Comparison of ENCODE assay signal across 23 cellular contexts in the genomic region with DNA sequence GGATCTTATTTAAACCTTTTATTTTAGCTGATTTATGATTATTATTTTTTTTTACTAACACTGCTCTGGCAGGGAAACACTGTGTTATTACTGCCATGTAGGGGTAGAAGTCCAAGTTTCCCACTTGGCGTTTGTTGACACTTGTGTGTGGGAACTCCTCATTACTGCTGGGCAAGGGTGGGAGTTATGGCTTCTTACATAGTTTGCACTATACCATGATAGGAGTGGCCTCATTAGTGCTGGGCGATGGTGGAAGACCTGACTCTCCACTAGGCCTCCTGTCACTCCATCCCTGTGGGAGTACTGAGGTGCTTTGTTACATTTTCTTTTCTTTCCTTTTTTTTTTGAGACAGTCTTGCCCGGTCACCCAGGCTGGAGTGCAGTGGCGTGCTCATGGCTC.
A peak's percentile ranks its signal among the peaks of the same experiment; 100 is the strongest.
DNase-seq lines count a peak whose midpoint lies in the region; ATAC-seq, FAIRE-seq and TF ChIP-seq lines count a peak whose summit lies in the region.
"Had no signal": no experiment of that assay in that cellular context is flagged by ENCODE, and none has a peak within 500 bp of the region (broad histone marks: within the 10 kb centered on the region; RNA-seq: fewer than 3 reads in every experiment).

No MANE protein-coding gene starts in this region.

- H3K79me2 ChIP-seq in DND-41 (ENCODE audit: insufficient read depth, low read length) (no peaks in the 10 kb centered on the region), hepatocyte (no peaks in the 10 kb centered on the region)

- no peak for TF ChIP-seq POLR2A in ovary (IDR thresholded peaks at IDR 0.05)

- H3K9me3 ChIP-seq in DND-41 (ENCODE audit: insufficient read depth, low read length, severe bottlenecking): no peaks in the 10 kb centered on the region
- no peaks in the 10 kb centered on the region for H3K9me3 ChIP-seq in hepatocyte (ENCODE audit: low read depth)
- no peaks in the 10 kb centered on the region for H3K9me3 ChIP-seq in mucosa of descending colon
- H3K9me3 ChIP-seq in small intestine (ENCODE audit: control insufficient read depth, low read depth): no peaks in the 10 kb centered on the region
- H3K9me3 ChIP-seq in ovary: no peaks in the 10 kb centered on the region
- H3K9me3 ChIP-seq: A549; BE2C; BLaER1 treated with 17β-estradiol and CSF1 and Interleukin-3, amounts not matched to agents 10 nM and 100 nM had no signal

- TF ChIP-seq EP300 in ovary (IDR thresholded peaks at IDR 0.05): no peak

- TF ChIP-seq CTCF in DND-41 (IDR thresholded peaks at IDR 0.05; ENCODE audit: borderline replicate concordance, extremely low read depth, low read length, poor library complexity, severe bottlenecking): no peak
- no peak for TF ChIP-seq CTCF in hepatocyte (IDR thresholded peaks at IDR 0.05; ENCODE audit: poor library complexity)
- no peak for TF ChIP-seq CTCF in mucosa of descending colon (IDR thresholded peaks at IDR 0.05)
- TF ChIP-seq CTCF in coronary artery (IDR thresholded peaks at IDR 0.05): no peak
- TF ChIP-seq CTCF in ovary (IDR thresholded peaks at IDR 0.05): no peak

- H3K4me2 ChIP-seq in DND-41 (ENCODE audit: insufficient read depth, low read length): no peak overlapping the region
- H3K4me2 ChIP-seq in hepatocyte: no peak overlapping the region
- H3K4me2 ChIP-seq: A549; BLaER1 treated with 17β-estradiol and CSF1 and Interleukin-3, amounts not matched to agents 10 nM and 100 nM had no signal

- intact Hi-C loops in mucosa of descending colon (cut with DNase I, micrococcal nuclease): no loop called here
- intact Hi-C loops in ovary (cut with DNase I): no loop called here

- no peaks in the 10 kb centered on the region for H3K36me3 ChIP-seq in DND-41 (ENCODE audit: insufficient read depth, low read length)
- no peaks in the 10 kb centered on the region for H3K36me3 ChIP-seq in hepatocyte (replicated peaks; ENCODE audit: insufficient read depth, low read depth)
- no peaks in the 10 kb centered on the region for H3K36me3 ChIP-seq in mucosa of descending colon (ENCODE audit: low read depth)
- no peaks in the 10 kb centered on the region for H3K36me3 ChIP-seq in small intestine (ENCODE audit: control insufficient read depth in 2 of 2, insufficient read depth in 2 of 2, low read length in 2 of 2)
- H3K36me3 ChIP-seq in ovary: no peaks in the 10 kb centered on the region
- H3K36me3 ChIP-seq: BE2C; BLaER1 treated with 17β-estradiol and CSF1 and Interleukin-3, amounts not matched to agents 10 nM and 100 nM had no signal

- H3K27ac ChIP-seq in DND-41 (ENCODE audit: low read length) (no peak overlapping the region), hepatocyte (peak overlapping the region; percentile 35), small intestine (ENCODE audit: low read depth in 1 of 2, low read length in 1 of 2) (no peak overlapping the region), coronary artery (no peak overlapping the region), ovary (no peak overlapping the region)
- H3K27ac ChIP-seq: A549; BLaER1 treated with 17β-estradiol and CSF1 and Interleukin-3, amounts not matched to agents 10 nM and 100 nM had no signal

- 89% methylated on average over 4 of the region's 4 CpGs for WGBS in hepatocyte (ENCODE audit: low lambda C conversion rate, missing lambda C conversion rate)
- WGBS in small intestine, 3 donors: 55 to 76% (median 66%) methylated on average over 4 of the region's 4 CpGs
- WGBS in ovary, 3 donors: 50 to 73% (median 60%) methylated on average over 4 of the region's 4 CpGs

- H4K20me1 ChIP-seq in DND-41 (ENCODE audit: insufficient read depth, low read length): no peaks in the 10 kb centered on the region
- H4K20me1 ChIP-seq in hepatocyte (ENCODE audit: insufficient read depth, poor library complexity, severe bottlenecking): no peaks in the 10 kb centered on the region
- H4K20me1 ChIP-seq: BLaER1 treated with 17β-estradiol and CSF1 and Interleukin-3, amounts not matched to agents 10 nM and 100 nM had no signal

- no peak for ATAC-seq in DND-41 (ENCODE audit: insufficient read depth, low read depth)
- peak; percentile 88 for ATAC-seq in mucosa of descending colon
- ATAC-seq in GM18858 (IDR thresholded peaks at IDR 0.05; ENCODE audit: unreplicated experiment): no peak
- ATAC-seq: A549 had no signal

- H3K9me2 ChIP-seq in hepatocyte (replicated peaks; ENCODE audit: insufficient read depth): no peaks in the 10 kb centered on the region

- FAIRE-seq in small intestine (lab: Jason Lieb, UNC): no peak
- FAIRE-seq: A549, D721Med, GM12891 had no signal

- no peaks in the 10 kb centered on the region for H3K4me1 ChIP-seq in DND-41 (ENCODE audit: insufficient read depth, low read length)
- no peaks in the 10 kb centered on the region for H3K4me1 ChIP-seq in hepatocyte (ENCODE audit: insufficient read depth)
- H3K4me1 ChIP-seq in mucosa of descending colon (ENCODE audit: low read depth): no peaks in the 10 kb centered on the region
- H3K4me1 ChIP-seq in small intestine (ENCODE audit: control insufficient read depth in 2 of 2, insufficient read depth in 1 of 2, low read depth in 1 of 2, low read length in 1 of 2): no peaks in the 10 kb centered on the region
- H3K4me1 ChIP-seq in ovary (ENCODE audit: insufficient read depth): no peaks in the 10 kb centered on the region
- H3K4me1 ChIP-seq: A549, BE2C had no signal

- H3K4me3 ChIP-seq in DND-41 (ENCODE audit: low read depth in 1 of 2, low read length in 2 of 2): no peak overlapping the region
- no peak overlapping the region for H3K4me3 ChIP-seq in hepatocyte
- H3K4me3 ChIP-seq in mucosa of descending colon: no peak overlapping the region
- H3K4me3 ChIP-seq in small intestine (ENCODE audit: low read depth in 1 of 2, low read length in 2 of 2): no peak overlapping the region
- no peak overlapping the region for H3K4me3 ChIP-seq in coronary artery
- H3K4me3 ChIP-seq in ovary: no peak overlapping the region
- H3K4me3 ChIP-seq: A549; BLaER1 treated with 17β-estradiol and CSF1 and Interleukin-3, amounts not matched to agents 10 nM and 100 nM had no signal

- H2AFZ ChIP-seq in DND-41 (ENCODE audit: low read depth, low read length) (peak overlapping the region; percentile 19; the same call in 1 of the 2 replicates), hepatocyte (no peak overlapping the region)

- H3K27me3 ChIP-seq in DND-41 (ENCODE audit: insufficient read depth, low read length, poor library complexity) (no peaks in the 10 kb centered on the region), hepatocyte (no peaks in the 10 kb centered on the region), small intestine (ENCODE audit: control insufficient read depth in 2 of 2, insufficient read depth in 2 of 2, low read length in 2 of 2) (no peaks in the 10 kb centered on the region), ovary (no peaks in the 10 kb centered on the region)
- H3K27me3 ChIP-seq: BLaER1 treated with 17β-estradiol and CSF1 and Interleukin-3, amounts not matched to agents 10 nM and 100 nM had no signal

- DNase-seq in DND-41 (no peak), hepatocyte (ENCODE audit: low spot score) (peak; percentile 37), mucosa of descending colon (peak in 1 of 3 donors; percentile 44), small intestine (peak; percentile 36), coronary artery (ENCODE audit: low spot score) (no peak), ovary (no peak)
- DNase-seq: 8988T; ACHN; AML-193; BE2C; CD4-positive, alpha-beta T cell; CD8-positive, alpha-beta memory T cell; DMS 273 treated with DMSO at 0.1 percent for 48 hours; DMS79; GF-D8; GOT3; H7; HCEC 1CT had no signal

- no peak overlapping the region for H3K9ac ChIP-seq in DND-41 (ENCODE audit: low read depth, low read length)
- H3K9ac ChIP-seq: BLaER1 treated with 17β-estradiol and CSF1 and Interleukin-3, amounts not matched to agents 10 nM and 100 nM had no signal

Comparison
In these comparisons a context has a peak if more than half of its experiments do, and no peak if none do; other contexts are left out.
1. DNase-seq: peak in hepatocyte (single experiment) and small intestine (single experiment); none in DND-41 (single experiment), coronary artery (single experiment) and ovary (0 of 5).